10 cellular contexts compared by ENCODE assay signal in genomic region chr18:57806891-57807280, GRCh38. TPM values are rescaled to one million over a fixed set of nuclear protein-coding genes. Genes with fewer than 3 reads are reported as not detected.
A peak's percentile ranks its signal among the peaks of the same experiment; 100 is the strongest.
DNase-seq lines count a peak whose midpoint lies in the region; ATAC-seq, FAIRE-seq and TF ChIP-seq lines count a peak whose summit lies in the region.
"Had no signal": no experiment of that assay in that cellular context is flagged by ENCODE, and none has a peak within 500 bp of the region (broad histone marks: within the 10 kb centered on the region; RNA-seq: fewer than 3 reads in every experiment).

No MANE protein-coding gene starts in this region.

- H3K36me3 ChIP-seq in thyroid gland, result no peaks in the 10 kb centered on the region
- H3K36me3 ChIP-seq: Peyer's patch had no signal

- TF ChIP-seq CTCF in VCaP (conservative IDR thresholded peaks at IDR 0.05), result no peak
- TF ChIP-seq CTCF in foreskin keratinocyte (conservative IDR thresholded peaks at IDR 0.05), result no peak
- no peak for TF ChIP-seq CTCF in thyroid gland (IDR thresholded peaks at IDR 0.05)

- intact Hi-C loops in thyroid gland (cut with DNase I), result loop anchor here (10.0 kb wide), 2 partner anchors 102 to 182 kb away; partner anchors contain the start of gene NARS1

- DNase-seq in H54 (ENCODE audit: insufficient read length, low spot score) (no peak), foreskin keratinocyte (peak; percentile 64 to 78), thyroid gland (peak; percentile 74 to 82), UCSD-AML1 (lab: John Stamatoyannopoulos, UW; ENCODE audit: unreplicated experiment) (no peak), KBM-7 (no peak)
- no peak for DNase-seq in stimulated activated naive CD4-positive, alpha-beta T cell (lab: John Stamatoyannopoulos, UW)
- DNase-seq: NCI-H1092 had no signal

- no peaks in the 10 kb centered on the region for H3K27me3 ChIP-seq in foreskin keratinocyte
- H3K27me3 ChIP-seq in thyroid gland, result no peaks in the 10 kb centered on the region
- H3K27me3 ChIP-seq: Peyer's patch had no signal

- H3K27ac ChIP-seq in VCaP (peak overlapping the region; percentile 68), foreskin keratinocyte (no peak overlapping the region), thyroid gland (peak overlapping the region; percentile 87 to 97 (median 95))

- H3K4me1 ChIP-seq in foreskin keratinocyte, result peaks cover 23% of the 10 kb centered on the region
- peaks cover 36 to 45% of the 10 kb centered on the region in 2 donors for H3K4me1 ChIP-seq in thyroid gland

- no peak for TF ChIP-seq POLR2A in H54 (IDR thresholded peaks at IDR 0.05; ENCODE audit: low read depth, low read length)
- TF ChIP-seq POLR2A in thyroid gland (IDR thresholded peaks at IDR 0.05), result no peak

- FAIRE-seq in H54 (lab: Jason Lieb, UNC), result peak; percentile 60

- H3K4me3 ChIP-seq in thyroid gland (replicated peaks in 1 of 3), result no peak overlapping the region
- H3K4me3 ChIP-seq: Peyer's patch had no signal

- ATAC-seq in foreskin keratinocyte, result peak; percentile 50
- no peak for ATAC-seq in HG02970 (IDR thresholded peaks at IDR 0.05; ENCODE audit: low FRiP score, unreplicated experiment)

- in situ Hi-C loops in KBM-7 (cut with MboI; ENCODE audit: low pct_unique_long_range_greater_than_20kb, low sequenced_read_pairs), result no loop called here

- WGBS in thyroid gland, 2 donors, result 13 to 18% methylated on average over 3 of the region's 3 CpGs

- no peaks in the 10 kb centered on the region for H3K9me3 ChIP-seq in thyroid gland
- H3K9me3 ChIP-seq: Peyer's patch had no signal

RNA-seq across cellular contexts. Expression of gene ATP8B1, which starts 3.8 kb away (rescaled TPM):
- total RNA-seq in foreskin keratinocyte (13.5 and 14.7 TPM in 2 replicates), thyroid gland (10 to 100 TPM; 45.8 to 71.8 (median 58.2) TPM)
- 2.4 and 2.9 TPM in 2 replicates for polyA plus RNA-seq in foreskin keratinocyte

Comparison
In these comparisons a context has a peak if more than half of its experiments do, and no peak if none do; other contexts are left out.
1. DNase-seq: peak in foreskin keratinocyte (2 of 2) and thyroid gland (2 of 2); none in H54 (single experiment), UCSD-AML1 (single experiment), KBM-7 (single experiment) and stimulated activated naive CD4-positive, alpha-beta T cell (0 of 6).